In genomic region chr2:88016086-88016947, GRCh38 we compare ENCODE assay signal across 8 cellular contexts. TPM values are rescaled to one million over a fixed set of nuclear protein-coding genes. Genes with fewer than 3 reads are reported as not detected.
DNase-seq lines count a peak whose midpoint lies in the region; ATAC-seq and TF ChIP-seq lines count a peak whose summit lies in the region.

TSS of gene RNU2-63P (minus strand) at chr2:88016547.

- H3K4me3 ChIP-seq in GM12864 (ENCODE audit: low read depth, low read length) = peak within 1 kb of the TSS; percentile 87

- no peak for TF ChIP-seq CTCF in GM12864 (IDR thresholded peaks at IDR 0.05; ENCODE audit: low read depth, low read length, missing control alignments)

- intact Hi-C loops in sciatic nerve (cut with DNase I) = no loop called here

- DNase-seq in GM12864 (ENCODE audit: low read depth) (peak; percentile 88), NCI-H128 (lab: John Stamatoyannopoulos, UW; ENCODE audit: unreplicated experiment) (peak; percentile 56), T-helper 22 cell (ENCODE audit: low read depth) (peak; percentile 58), astrocyte of the hippocampus (ENCODE audit: low read depth, low spot score) (peak; percentile 87), iPS DF 4.7 (ENCODE audit: extremely low read depth, low spot score) (peak; percentile 69), sciatic nerve (ENCODE audit: low spot score) (peak; percentile 83), NCI-H510A (lab: John Stamatoyannopoulos, UW) (no peak)

- ATAC-seq in HG02678 (IDR thresholded peaks at IDR 0.05; ENCODE audit: unreplicated experiment) (peak; percentile 84), sciatic nerve (peak; percentile 96)

RNA-seq across cellular contexts. Expression of gene RNU2-63P, which starts in this region (rescaled TPM):
- 10.3 TPM for total RNA-seq in sciatic nerve
